28 cellular contexts compared by ENCODE assay signal in genomic region chr2:14967739-14968138, GRCh38.
"Had no signal": no experiment of that assay in that cellular context is flagged by ENCODE, and none has a peak within 500 bp of the region (broad histone marks: within the 10 kb centered on the region; RNA-seq: fewer than 3 reads in every experiment).

No MANE protein-coding gene starts in this region.

- H3K9me3 Mint-ChIP-seq: activated naive CD4-positive, alpha-beta T cell treated with anti-CD3 and anti-CD28 coated beads for 36 hours; activated naive CD8-positive, alpha-beta T cell treated with anti-CD3 and anti-CD28 coated beads for 36 hours; activated T-helper 1 cell treated with anti-CD3 and anti-CD28 coated beads, Interleukin-12 subunit alpha, Interleukin-12 subunit beta, Interleukin-2, Interleukin-4 antibody, amounts not matched to agents 30 ng/mL and 10 ng/mL and 1 ng/mL, durations not matched to agents 14 hours and 24 hours and 36 hours had no signal

- H3K36me3 Mint-ChIP-seq: activated naive CD8-positive, alpha-beta T cell treated with anti-CD3 and anti-CD28 coated beads for 36 hours; brain; naive thymus-derived CD8-positive, alpha-beta T cell had no signal

- H3K4me3 Mint-ChIP-seq: activated naive CD4-positive, alpha-beta T cell treated with anti-CD3 and anti-CD28 coated beads for 36 hours; activated naive CD8-positive, alpha-beta T cell treated with anti-CD3 and anti-CD28 coated beads for 36 hours; activated T-helper 1 cell treated with anti-CD3 and anti-CD28 coated beads, Interleukin-12 subunit alpha, Interleukin-12 subunit beta, Interleukin-2, Interleukin-4 antibody, amounts not matched to agents 30 ng/mL and 10 ng/mL and 1 ng/mL, durations not matched to agents 14 hours and 24 hours and 36 hours; brain; naive thymus-derived CD8-positive, alpha-beta T cell; neural crest cell; T-helper 17 cell had no signal

- ATAC-seq: gastrocnemius medialis; left lobe of liver; lower lobe of right lung; naive thymus-derived CD8-positive, alpha-beta T cell; right lobe of liver; T-helper 17 cell had no signal

- H3K27ac ChIP-seq: adrenal gland, coronary artery, dorsolateral prefrontal cortex, gastrocnemius medialis, lower lobe of right lung, right lobe of liver, tibial nerve had no signal

- H3K27me3 Mint-ChIP-seq: brain had no signal

- H3K4me3 ChIP-seq: adrenal gland, coronary artery, dorsolateral prefrontal cortex, gastrocnemius medialis, lower lobe of right lung, right lobe of liver, tibial nerve had no signal

- H3K27ac Mint-ChIP-seq: activated naive CD4-positive, alpha-beta T cell treated with anti-CD3 and anti-CD28 coated beads for 36 hours; activated naive CD8-positive, alpha-beta T cell treated with anti-CD3 and anti-CD28 coated beads for 36 hours; activated T-helper 1 cell treated with anti-CD3 and anti-CD28 coated beads, Interleukin-12 subunit alpha, Interleukin-12 subunit beta, Interleukin-2, Interleukin-4 antibody, amounts not matched to agents 30 ng/mL and 10 ng/mL and 1 ng/mL, durations not matched to agents 14 hours and 24 hours and 36 hours; brain; naive thymus-derived CD8-positive, alpha-beta T cell; T-helper 17 cell had no signal

- H3K4me1 Mint-ChIP-seq: activated naive CD8-positive, alpha-beta T cell treated with anti-CD3 and anti-CD28 coated beads for 36 hours; brain; naive thymus-derived CD8-positive, alpha-beta T cell; T-helper 17 cell had no signal

- DNase-seq: activated CD4-positive, alpha-beta T cell treated with anti-CD3 and anti-CD28 coated beads for 4 hours; activated CD4-positive, alpha-beta T cell treated with anti-CD3 and anti-CD28 coated beads, Interleukin-2, amount 50 U/mL, for 4 hours; activated CD8-positive, alpha-beta memory T cell treated with anti-CD3 and anti-CD28 coated beads for 24 hours; activated CD8-positive, alpha-beta memory T cell treated with anti-CD3 and anti-CD28 coated beads, Interleukin-2, amount 50 U/mL, for 4 hours; activated effector memory CD4-positive, alpha-beta T cell treated with anti-CD3 and anti-CD28 coated beads, Interleukin-2, amount 50 U/mL, for 16 hours; activated naive CD4-positive, alpha-beta T cell treated with anti-CD3 and anti-CD28 coated beads for 36 hours; activated naive CD8-positive, alpha-beta T cell treated with anti-CD3 and anti-CD28 coated beads for 36 hours; activated T-cell treated with anti-CD3 and anti-CD28 coated beads, Interleukin-2, amount 50 U/mL, for 1 hour; adrenal gland; aorta; dorsolateral prefrontal cortex; effector memory CD4-positive, alpha-beta T cell; gastrocnemius medialis; hypothalamus; lower lobe of right lung; mesenchymal stem cell; naive thymus-derived CD8-positive, alpha-beta T cell; right lobe of liver; stimulated activated CD4-positive, alpha-beta T cell treated with anti-CD3 and anti-CD28 coated beads, Interleukin-2, amount 100 ng/mL, for 48 hours; stimulated activated naive CD4-positive, alpha-beta T cell treated with Interleukin-2 at 50 U/mL for 16 hours; T-helper 17 cell; T1000 had no signal

- H3K9me3 ChIP-seq: adrenal gland, gastrocnemius medialis, lower lobe of right lung, right lobe of liver, tibial nerve had no signal

- H3K4me1 ChIP-seq: adrenal gland, gastrocnemius medialis, lower lobe of right lung, right lobe of liver, tibial nerve had no signal
